Comparison of ENCODE assay signal across 8 cellular contexts in the genomic region with DNA sequence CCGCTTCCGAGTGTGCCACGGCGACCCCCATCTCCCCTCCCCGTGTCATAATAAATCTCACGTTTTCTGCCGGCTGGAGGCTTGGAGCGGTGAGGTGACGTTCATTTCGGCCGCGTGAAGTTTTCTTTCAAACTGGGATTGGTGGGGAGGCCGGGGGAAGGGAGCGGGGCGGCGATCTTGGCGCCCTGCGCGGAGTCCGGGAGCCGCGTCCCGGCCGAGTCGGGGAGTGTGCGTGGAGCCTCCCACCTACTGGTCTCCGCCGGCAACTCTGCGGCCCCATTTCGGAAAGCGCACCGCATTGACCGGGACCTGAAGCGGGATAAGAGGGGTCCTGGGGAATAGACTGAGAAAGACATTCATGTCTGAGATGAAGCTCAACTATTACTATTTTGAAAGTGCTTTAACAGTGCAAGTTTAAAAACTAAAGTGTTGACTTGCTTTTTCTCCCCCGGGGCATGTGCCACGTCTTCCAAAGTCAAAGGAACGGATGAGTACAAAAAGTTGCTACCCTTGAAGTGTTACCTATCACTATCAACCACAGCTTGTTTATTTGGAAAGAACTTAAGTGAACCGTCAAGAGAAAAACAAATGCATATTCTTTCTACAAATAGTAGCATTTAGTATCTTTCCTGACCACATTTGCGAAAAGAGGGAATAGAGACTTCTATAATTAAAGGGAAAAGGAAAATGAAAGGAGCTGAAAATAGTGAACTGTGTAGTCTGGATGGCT. TPM values are rescaled to one million over a fixed set of nuclear protein-coding genes. Genes with fewer than 3 reads are reported as not detected.
A peak's percentile ranks its signal among the peaks of the same experiment; 100 is the strongest.
DNase-seq lines count a peak whose midpoint lies in the region; ATAC-seq and TF ChIP-seq lines count a peak whose summit lies in the region.

No MANE protein-coding gene starts in this region.

- H3K27me3 Mint-ChIP-seq in activated T-helper 17 cell treated with anti-CD3 and anti-CD28 coated beads, Interleukin-2, amount 50 U/mL, for 72 hours: peaks cover 46% of the 10 kb centered on the region

- peaks cover 2% of the 10 kb centered on the region for H3F3A ChIP-seq in neural cell (ENCODE audit: insufficient read depth, low read length, poor library complexity, severe bottlenecking)

- H3K9me3 ChIP-seq in AG04450 (ENCODE audit: control insufficient read depth, insufficient read depth, low read length) (no peaks in the 10 kb centered on the region), neural cell (ENCODE audit: low read length) (no peaks in the 10 kb centered on the region)

- POLR2A ChIA-PET in AG04450 (lab: Yijun Ruan, JAX): no interaction called here

- TF ChIP-seq CTCF in AG04450 (IDR thresholded peaks at IDR 0.05; ENCODE audit: low read depth, low read length) (peak; percentile 58), GM12875 (IDR thresholded peaks at IDR 0.05; ENCODE audit: borderline replicate concordance, insufficient read depth, low read depth, low read length) (no peak), foreskin keratinocyte (conservative IDR thresholded peaks at IDR 0.05) (peak; percentile 72), neural cell (IDR thresholded peaks at IDR 0.05; ENCODE audit: poor library complexity, severe bottlenecking) (peak; percentile 45)

- H3K4me1 Mint-ChIP-seq in activated T-helper 17 cell treated with anti-CD3 and anti-CD28 coated beads, Interleukin-2, amount 50 U/mL, for 72 hours: peaks cover 17% of the 10 kb centered on the region

- no peak overlapping the region for H3K27ac Mint-ChIP-seq in activated T-helper 17 cell treated with anti-CD3 and anti-CD28 coated beads, Interleukin-2, amount 50 U/mL, for 72 hours

- no peak for TF ChIP-seq EP300 in neural cell (conservative IDR thresholded peaks at IDR 0.05; ENCODE audit: poor library complexity, severe bottlenecking)

- peak overlapping the region; percentile 74 for H3K27ac ChIP-seq in AG04450 (ENCODE audit: low read depth, low read length)
- peak overlapping the region; percentile 96 for H3K27ac ChIP-seq in foreskin keratinocyte
- H3K27ac ChIP-seq in neural cell (ENCODE audit: low read length): peak overlapping the region; percentile 49
- peak overlapping the region; percentile 55 for H3K27ac ChIP-seq in urinary bladder (ENCODE audit: low read depth)

- CTCF ChIA-PET in AG04450 (lab: Charles Lee): interaction anchor here (0.6 to 9.1 kb wide), 23 partner anchors 7 to 470 kb away, joined by 3 to 122 read pairs (median 5); no protein-coding TSS in a partner anchor

- ATAC-seq in HG02763 (IDR thresholded peaks at IDR 0.05; ENCODE audit: unreplicated experiment) (peak; percentile 22), foreskin keratinocyte (peak; percentile 67)
- ATAC-seq in activated T-helper 17 cell treated with anti-CD3 and anti-CD28 coated beads, Interleukin-2, amount 50 U/mL, for 72 hours (replicated peaks): peak; percentile 43

- no peaks in the 10 kb centered on the region for H3K36me3 Mint-ChIP-seq in activated T-helper 17 cell treated with anti-CD3 and anti-CD28 coated beads, Interleukin-2, amount 50 U/mL, for 72 hours (ENCODE audit: low read depth)

- H3K9ac ChIP-seq in neural cell (ENCODE audit: low read length): peak overlapping the region; percentile 61

- H3K4me1 ChIP-seq in foreskin keratinocyte: peaks cover 6% of the 10 kb centered on the region
- H3K4me1 ChIP-seq in urinary bladder (ENCODE audit: insufficient read depth): no peaks in the 10 kb centered on the region

- H4K20me1 ChIP-seq in neural cell (ENCODE audit: insufficient read depth): no peaks in the 10 kb centered on the region

- peak; percentile 54 for TF ChIP-seq RAD21 in neural cell (conservative IDR thresholded peaks at IDR 0.05)

- no peaks in the 10 kb centered on the region for H3K9me3 Mint-ChIP-seq in activated T-helper 17 cell treated with anti-CD3 and anti-CD28 coated beads, Interleukin-2, amount 50 U/mL, for 72 hours

- H3K4me2 ChIP-seq in neural cell (ENCODE audit: low read length): peak overlapping the region; percentile 72

- DNase-seq in AG04450 (ENCODE audit: low read depth, low spot score) (peak; percentile 54), NCI-H2171 treated with DMSO at 0.1 percent for 48 hours (lab: John Stamatoyannopoulos, UW) (peak; percentile 54), foreskin keratinocyte (peak; percentile 43 to 70)

- H3K4me3 ChIP-seq in AG04450 (ENCODE audit: low read depth, low read length): peak overlapping the region; percentile 71
- H3K4me3 ChIP-seq in GM12875 (ENCODE audit: low read depth, low read length): peak overlapping the region; percentile 80
- H3K4me3 ChIP-seq in neural cell (ENCODE audit: low read length): peak overlapping the region; percentile 85
- H3K4me3 ChIP-seq in urinary bladder (ENCODE audit: low read depth, low read length): peak overlapping the region; percentile 61

- H3K36me3 ChIP-seq in neural cell (ENCODE audit: insufficient read depth, low read length): no peaks in the 10 kb centered on the region
- no peaks in the 10 kb centered on the region for H3K36me3 ChIP-seq in urinary bladder (ENCODE audit: insufficient read depth)

- WGBS in urinary bladder: 1% methylated on average over 39 of the region's 39 CpGs

- peaks cover 3% of the 10 kb centered on the region for H3K79me2 ChIP-seq in neural cell (replicated peaks; ENCODE audit: insufficient read depth, low read length)

- peak overlapping the region; percentile 61 for H2AFZ ChIP-seq in neural cell (ENCODE audit: low read depth, low read length)

- H3K4me3 Mint-ChIP-seq in activated T-helper 17 cell treated with anti-CD3 and anti-CD28 coated beads, Interleukin-2, amount 50 U/mL, for 72 hours: peak overlapping the region; percentile 74

- no peaks in the 10 kb centered on the region for H3K9me2 ChIP-seq in neural cell (ENCODE audit: insufficient read depth, low read length)

- H3K27me3 ChIP-seq in AG04450 (ENCODE audit: control insufficient read depth, insufficient read depth, low read length) (no peaks in the 10 kb centered on the region), foreskin keratinocyte (no peaks in the 10 kb centered on the region), neural cell (ENCODE audit: insufficient read depth, low read depth, low read length) (no peaks in the 10 kb centered on the region)

TF ChIP-seq in neural cell, 6 proteins besides CTCF, POLR2A, EP300 and RAD21:
- TF ChIP-seq POLR2AphosphoS5 (IDR thresholded peaks at IDR 0.05): no peak
- peak; percentile 60 for TF ChIP-seq MXI1 (conservative IDR thresholded peaks at IDR 0.05; ENCODE audit: poor library complexity, severe bottlenecking)
- TF ChIP-seq, protein P1, sequence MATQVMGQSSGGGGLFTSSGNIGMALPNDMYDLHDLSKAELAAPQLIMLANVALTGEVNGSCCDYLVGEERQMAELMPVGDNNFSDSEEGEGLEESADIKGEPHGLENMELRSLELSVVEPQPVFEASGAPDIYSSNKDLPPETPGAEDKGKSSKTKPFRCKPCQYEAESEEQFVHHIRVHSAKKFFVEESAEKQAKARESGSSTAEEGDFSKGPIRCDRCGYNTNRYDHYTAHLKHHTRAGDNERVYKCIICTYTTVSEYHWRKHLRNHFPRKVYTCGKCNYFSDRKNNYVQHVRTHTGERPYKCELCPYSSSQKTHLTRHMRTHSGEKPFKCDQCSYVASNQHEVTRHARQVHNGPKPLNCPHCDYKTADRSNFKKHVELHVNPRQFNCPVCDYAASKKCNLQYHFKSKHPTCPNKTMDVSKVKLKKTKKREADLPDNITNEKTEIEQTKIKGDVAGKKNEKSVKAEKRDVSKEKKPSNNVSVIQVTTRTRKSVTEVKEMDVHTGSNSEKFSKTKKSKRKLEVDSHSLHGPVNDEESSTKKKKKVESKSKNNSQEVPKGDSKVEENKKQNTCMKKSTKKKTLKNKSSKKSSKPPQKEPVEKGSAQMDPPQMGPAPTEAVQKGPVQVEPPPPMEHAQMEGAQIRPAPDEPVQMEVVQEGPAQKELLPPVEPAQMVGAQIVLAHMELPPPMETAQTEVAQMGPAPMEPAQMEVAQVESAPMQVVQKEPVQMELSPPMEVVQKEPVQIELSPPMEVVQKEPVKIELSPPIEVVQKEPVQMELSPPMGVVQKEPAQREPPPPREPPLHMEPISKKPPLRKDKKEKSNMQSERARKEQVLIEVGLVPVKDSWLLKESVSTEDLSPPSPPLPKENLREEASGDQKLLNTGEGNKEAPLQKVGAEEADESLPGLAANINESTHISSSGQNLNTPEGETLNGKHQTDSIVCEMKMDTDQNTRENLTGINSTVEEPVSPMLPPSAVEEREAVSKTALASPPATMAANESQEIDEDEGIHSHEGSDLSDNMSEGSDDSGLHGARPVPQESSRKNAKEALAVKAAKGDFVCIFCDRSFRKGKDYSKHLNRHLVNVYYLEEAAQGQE (IDR thresholded peaks at IDR 0.05; ENCODE audit: borderline replicate concordance): no peak
- no peak for TF ChIP-seq EZH2 (IDR thresholded peaks at IDR 0.05; ENCODE audit: borderline replicate concordance, insufficient read depth, low read length, poor library complexity, severe bottlenecking)
- TF ChIP-seq SMC3 (conservative IDR thresholded peaks at IDR 0.05; ENCODE audit: poor library complexity): peak; percentile 64
- no peak for TF ChIP-seq TAF1 (IDR thresholded peaks at IDR 0.05; ENCODE audit: low read depth)

RNA-seq across cellular contexts. Expression of a gene that starts 0.8 kb away (rescaled TPM):
- polyA plus RNA-seq in AG04450 (2011; rRNA removed) (5.6 and 7.1 TPM in 2 replicates), foreskin keratinocyte (0.61 and 0.68 TPM in 2 replicates), neural cell (5.6 and 5.9 TPM in 2 replicates), urinary bladder (2.4 TPM)
- 28.5 and 33.2 TPM in 2 replicates for polyA minus RNA-seq in AG04450 (2011; rRNA and poly(A)+ RNA removed)
- total RNA-seq in activated T-helper 17 cell treated with anti-CD3 and anti-CD28 coated beads, Interleukin-2, amount 50 U/mL, for 72 hours: 10 to 100 TPM in 1 of 2 donors, 1 to 10 TPM in 1; 8.7 to 12.4 TPM
- total RNA-seq in foreskin keratinocyte (8.1 and 11.4 TPM in 2 replicates), urinary bladder (56.4 TPM)
- polyA minus RNA-seq in neural cell: 34.3 and 39.1 TPM in 2 replicates

Comparison
In these comparisons a context has a peak if more than half of its experiments do, and no peak if none do; other contexts are left out.
1. Peak in every context shown above with its lines: DNase-seq, ATAC-seq, H3K4me3 ChIP-seq and H3K27ac ChIP-seq.